ENCODE assay signal across 18 cellular contexts in the genomic region with DNA sequence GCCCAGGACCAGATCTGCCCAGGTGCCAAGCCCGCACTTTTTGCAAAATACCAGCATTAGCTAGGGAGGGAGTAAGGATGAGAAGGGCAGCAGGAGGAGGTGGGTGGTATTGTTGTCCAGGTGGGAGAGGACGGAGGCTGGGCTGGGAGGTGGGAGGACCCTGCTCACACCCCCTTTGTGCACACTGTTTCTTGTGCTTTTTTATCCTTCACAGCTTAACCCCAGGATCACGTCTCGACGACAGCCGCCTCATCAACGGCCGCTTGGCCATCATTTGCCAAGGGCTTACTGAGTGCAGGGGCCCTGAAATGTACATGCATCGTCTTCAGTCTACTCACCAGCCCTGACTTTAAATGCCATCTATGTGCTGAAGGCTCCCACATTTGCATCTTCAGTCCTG. TPM values are rescaled to one million over a fixed set of nuclear protein-coding genes. Genes with fewer than 3 reads are reported as not detected.
"Had no signal": no experiment of that assay in that cellular context is flagged by ENCODE, and none has a peak within 500 bp of the region (broad histone marks: within the 10 kb centered on the region; RNA-seq: fewer than 3 reads in every experiment).

No MANE protein-coding gene starts in this region.

- FAIRE-seq: urothelium cell line had no signal

- H3K4me3 ChIP-seq: colonic mucosa, esophagus squamous epithelium, gastroesophageal sphincter, mucosa of descending colon, neural progenitor cell, psoas muscle, skin epidermis had no signal

- ATAC-seq: gastroesophageal sphincter; left colon; mucosa of descending colon; naive thymus-derived CD8-positive, alpha-beta T cell; psoas muscle had no signal

- H3K36me3 ChIP-seq: colonic mucosa, esophagus squamous epithelium, gastroesophageal sphincter, neural progenitor cell had no signal

- DNase-seq: colonic mucosa; dermis blood vessel endothelial cell; esophagus squamous epithelium; foreskin fibroblast; glutamatergic neuron; left colon; mucosa of descending colon; naive thymus-derived CD8-positive, alpha-beta T cell; occipital lobe; psoas muscle; retina; stimulated activated CD4-positive, alpha-beta T cell treated with anti-CD3 and anti-CD28 coated beads, Interleukin-12 subunit alpha, Interleukin-12 subunit beta, amount 100 ng/mL, for 4 hours; stimulated activated naive CD4-positive, alpha-beta T cell treated with Interleukin-2 at 50 U/mL for 16 hours had no signal

- H2AFZ ChIP-seq: neural progenitor cell, parathyroid adenoma had no signal

- H3K27ac ChIP-seq: colonic mucosa, esophagus squamous epithelium, gastroesophageal sphincter, neural progenitor cell, parathyroid adenoma, psoas muscle, skin epidermis had no signal

- H3K4me1 ChIP-seq: colonic mucosa, parathyroid adenoma, psoas muscle had no signal

- H3K79me2 ChIP-seq: parathyroid adenoma had no signal

- H3K27me3 ChIP-seq: colonic mucosa, esophagus squamous epithelium, neural progenitor cell had no signal

- H3K4me2 ChIP-seq: neural progenitor cell had no signal

- H3K9ac ChIP-seq: neural progenitor cell, parathyroid adenoma had no signal

- H3K9me3 ChIP-seq: colonic mucosa, esophagus squamous epithelium, mucosa of descending colon, psoas muscle had no signal

RNA-seq across cellular contexts. Expression of a gene that starts 12.1 kb away (rescaled TPM):
- total RNA-seq: naive thymus-derived CD8-positive, alpha-beta T cell had no signal
- polyA plus RNA-seq: naive thymus-derived CD8-positive, alpha-beta T cell had no signal
